1 cellular context compared by ENCODE assay signal in the genomic region with DNA sequence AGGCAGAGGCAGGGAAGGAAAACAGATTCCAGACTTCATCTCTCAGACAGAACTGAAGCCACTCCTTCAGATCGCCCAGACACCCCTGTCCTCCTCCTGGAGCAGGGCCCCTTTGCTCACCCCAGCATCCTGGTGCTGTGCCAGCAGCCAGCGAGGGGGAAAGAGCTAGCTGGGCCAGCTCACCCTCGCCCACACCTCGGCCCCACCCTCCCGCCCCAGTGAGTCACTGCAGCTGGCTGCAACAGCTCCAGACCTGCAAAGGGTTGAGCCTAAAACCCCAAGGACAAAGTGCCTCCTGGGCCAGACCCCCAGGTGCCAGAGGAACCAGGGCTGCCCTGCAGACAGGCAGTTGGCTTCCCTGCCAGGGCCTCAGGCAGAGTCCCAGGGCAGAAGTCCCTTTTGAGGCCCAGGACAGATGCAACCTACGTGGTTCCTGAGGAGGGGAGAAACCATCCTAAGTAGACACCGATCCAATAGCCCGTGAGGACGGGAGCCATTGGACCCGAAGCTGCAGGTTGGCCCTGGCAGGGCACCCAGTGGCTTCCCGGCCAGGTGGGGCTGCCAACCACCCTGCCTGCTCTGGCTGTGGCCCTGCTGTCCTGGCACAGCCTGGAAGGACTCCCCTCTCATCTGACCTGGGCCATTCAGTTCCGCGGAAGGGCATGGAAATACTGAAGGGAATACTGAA.
TF ChIP-seq lines count a peak whose summit lies in the region.

No MANE protein-coding gene starts in this region.

TF ChIP-seq in HepG2, 621 proteins besides CTCF, POLR2A, EP300 and RAD21:
- TF ChIP-seq AGO2 (optimal IDR thresholded peaks at IDR 0.05; ENCODE audit: low read depth, low read length) (peak; percentile 16), KIAA2018 (CRISPR knock-in tag; IDR thresholded peaks at IDR 0.05; ENCODE audit: borderline replicate concordance) (no peak), FOSL2 (CRISPR knock-in tag; IDR thresholded peaks at IDR 0.05) (peak; percentile 37), POLR2AphosphoS2 (IDR thresholded peaks at IDR 0.05; ENCODE audit: low read depth, low read length) (no peak), ZNF790 (CRISPR knock-in tag; IDR thresholded peaks at IDR 0.05; ENCODE audit: borderline replicate concordance) (no peak)
- TF ChIP-seq, protein P1, sequence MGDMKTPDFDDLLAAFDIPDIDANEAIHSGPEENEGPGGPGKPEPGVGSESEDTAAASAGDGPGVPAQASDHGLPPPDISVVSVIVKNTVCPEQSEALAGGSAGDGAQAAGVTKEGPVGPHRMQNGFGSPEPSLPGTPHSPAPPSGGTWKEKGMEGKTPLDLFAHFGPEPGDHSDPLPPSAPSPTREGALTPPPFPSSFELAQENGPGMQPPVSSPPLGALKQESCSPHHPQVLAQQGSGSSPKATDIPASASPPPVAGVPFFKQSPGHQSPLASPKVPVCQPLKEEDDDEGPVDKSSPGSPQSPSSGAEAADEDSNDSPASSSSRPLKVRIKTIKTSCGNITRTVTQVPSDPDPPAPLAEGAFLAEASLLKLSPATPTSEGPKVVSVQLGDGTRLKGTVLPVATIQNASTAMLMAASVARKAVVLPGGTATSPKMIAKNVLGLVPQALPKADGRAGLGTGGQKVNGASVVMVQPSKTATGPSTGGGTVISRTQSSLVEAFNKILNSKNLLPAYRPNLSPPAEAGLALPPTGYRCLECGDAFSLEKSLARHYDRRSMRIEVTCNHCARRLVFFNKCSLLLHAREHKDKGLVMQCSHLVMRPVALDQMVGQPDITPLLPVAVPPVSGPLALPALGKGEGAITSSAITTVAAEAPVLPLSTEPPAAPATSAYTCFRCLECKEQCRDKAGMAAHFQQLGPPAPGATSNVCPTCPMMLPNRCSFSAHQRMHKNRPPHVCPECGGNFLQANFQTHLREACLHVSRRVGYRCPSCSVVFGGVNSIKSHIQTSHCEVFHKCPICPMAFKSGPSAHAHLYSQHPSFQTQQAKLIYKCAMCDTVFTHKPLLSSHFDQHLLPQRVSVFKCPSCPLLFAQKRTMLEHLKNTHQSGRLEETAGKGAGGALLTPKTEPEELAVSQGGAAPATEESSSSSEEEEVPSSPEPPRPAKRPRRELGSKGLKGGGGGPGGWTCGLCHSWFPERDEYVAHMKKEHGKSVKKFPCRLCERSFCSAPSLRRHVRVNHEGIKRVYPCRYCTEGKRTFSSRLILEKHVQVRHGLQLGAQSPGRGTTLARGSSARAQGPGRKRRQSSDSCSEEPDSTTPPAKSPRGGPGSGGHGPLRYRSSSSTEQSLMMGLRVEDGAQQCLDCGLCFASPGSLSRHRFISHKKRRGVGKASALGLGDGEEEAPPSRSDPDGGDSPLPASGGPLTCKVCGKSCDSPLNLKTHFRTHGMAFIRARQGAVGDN (CRISPR knock-in tag; IDR thresholded peaks at IDR 0.05) = peak; percentile 24; the same call in 1 of the 2 replicates
